1 cellular context compared by ENCODE assay signal in the genomic region with DNA sequence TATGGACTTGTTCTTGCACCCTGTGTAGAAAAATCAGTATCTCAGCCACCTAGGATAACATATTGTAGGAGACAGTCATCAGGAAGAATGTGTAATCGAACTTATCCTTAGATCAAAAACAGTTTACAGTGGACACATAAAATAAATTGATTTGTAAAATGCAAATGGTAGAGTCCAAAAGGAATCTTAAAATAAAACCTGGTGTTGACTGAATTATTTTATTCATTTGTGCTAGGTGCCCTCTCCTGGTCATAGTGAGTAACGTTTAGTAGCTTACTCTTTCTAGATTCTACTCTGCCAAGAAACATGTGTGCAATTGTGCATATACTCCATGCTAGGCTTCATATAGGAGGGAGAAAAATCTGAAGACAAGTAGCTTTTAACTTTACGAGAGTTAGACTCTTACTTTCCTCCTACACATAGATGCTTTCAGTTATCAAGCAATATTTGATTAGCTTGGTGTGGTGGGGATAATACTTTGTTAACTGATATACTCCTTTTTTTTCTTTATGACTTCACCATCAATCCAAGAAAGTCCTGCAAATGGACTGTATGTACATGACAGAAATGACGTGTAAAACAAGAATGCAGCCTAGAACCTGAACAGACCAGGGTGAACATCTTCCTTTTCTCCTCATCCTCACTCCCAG.
TF ChIP-seq lines count a peak whose summit lies in the region.

No MANE protein-coding gene starts in this region.

TF ChIP-seq in HepG2, 621 proteins besides CTCF, POLR2A, EP300 and RAD21:
- TF ChIP-seq NRL (CRISPR knock-in tag; IDR thresholded peaks at IDR 0.05; ENCODE audit: borderline replicate concordance) (no peak), SMC3 (IDR thresholded peaks at IDR 0.05; ENCODE audit: low read length) (peak; percentile 30; the same call in 1 of the 2 replicates), STAG1 (CRISPR knock-in tag; IDR thresholded peaks at IDR 0.05) (peak; percentile 61), HMGA1 (CRISPR knock-in tag; conservative IDR thresholded peaks at IDR 0.05) (no peak), CREB1 (IDR thresholded peaks at IDR 0.05) (0 out of 2 replicates have a peak, but pooled peaks have one; percentile 23), CREB1 (CRISPR knock-in tag; IDR thresholded peaks at IDR 0.05) (no peak)
- TF ChIP-seq, protein P1, sequence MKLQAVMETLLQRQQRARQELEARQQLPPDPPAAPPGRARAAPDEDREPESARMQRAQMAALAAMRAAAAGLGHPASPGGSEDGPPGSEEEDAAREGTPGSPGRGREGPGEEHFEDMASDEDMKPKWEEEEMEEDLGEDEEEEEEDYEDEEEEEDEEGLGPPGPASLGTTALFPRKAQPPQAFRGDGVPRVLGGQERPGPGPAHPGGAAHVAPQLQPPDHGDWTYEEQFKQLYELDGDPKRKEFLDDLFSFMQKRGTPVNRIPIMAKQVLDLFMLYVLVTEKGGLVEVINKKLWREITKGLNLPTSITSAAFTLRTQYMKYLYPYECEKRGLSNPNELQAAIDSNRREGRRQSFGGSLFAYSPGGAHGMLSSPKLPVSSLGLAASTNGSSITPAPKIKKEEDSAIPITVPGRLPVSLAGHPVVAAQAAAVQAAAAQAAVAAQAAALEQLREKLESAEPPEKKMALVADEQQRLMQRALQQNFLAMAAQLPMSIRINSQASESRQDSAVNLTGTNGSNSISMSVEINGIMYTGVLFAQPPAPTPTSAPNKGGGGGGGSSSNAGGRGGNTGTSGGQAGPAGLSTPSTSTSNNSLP (IDR thresholded peaks at IDR 0.05; ENCODE audit: low read depth, low read length) = peak; percentile 64; the same call in 1 of the 2 replicates
- TF ChIP-seq, protein P2, sequence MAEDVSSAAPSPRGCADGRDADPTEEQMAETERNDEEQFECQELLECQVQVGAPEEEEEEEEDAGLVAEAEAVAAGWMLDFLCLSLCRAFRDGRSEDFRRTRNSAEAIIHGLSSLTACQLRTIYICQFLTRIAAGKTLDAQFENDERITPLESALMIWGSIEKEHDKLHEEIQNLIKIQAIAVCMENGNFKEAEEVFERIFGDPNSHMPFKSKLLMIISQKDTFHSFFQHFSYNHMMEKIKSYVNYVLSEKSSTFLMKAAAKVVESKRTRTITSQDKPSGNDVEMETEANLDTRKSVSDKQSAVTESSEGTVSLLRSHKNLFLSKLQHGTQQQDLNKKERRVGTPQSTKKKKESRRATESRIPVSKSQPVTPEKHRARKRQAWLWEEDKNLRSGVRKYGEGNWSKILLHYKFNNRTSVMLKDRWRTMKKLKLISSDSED (CRISPR knock-in tag; IDR thresholded peaks at IDR 0.05) = no peak
